9 cellular contexts compared by ENCODE assay signal in genomic region chr10:30813872-30814471, GRCh38.
DNase-seq lines count a peak whose midpoint lies in the region; ATAC-seq and TF ChIP-seq lines count a peak whose summit lies in the region.
"Had no signal": no experiment of that assay in that cellular context is flagged by ENCODE, and none has a peak within 500 bp of the region (broad histone marks: within the 10 kb centered on the region; RNA-seq: fewer than 3 reads in every experiment).

No MANE protein-coding gene starts in this region.

- 47% methylated on average over 1 of the region's 1 CpG for whole genome bisulfite sequencing in smooth muscle cell (ENCODE audit: low lambda C conversion rate)

- no peaks in the 10 kb centered on the region for H4K20me1 ChIP-seq in MM.1S (ENCODE audit: insufficient read depth, low read length)
- no peaks in the 10 kb centered on the region for H4K20me1 ChIP-seq in smooth muscle cell (ENCODE audit: low read depth)

- H3K27ac ChIP-seq in MM.1S (ENCODE audit: low read length), result peak overlapping the region; percentile 27; the same call in 1 of the 2 replicates
- peak overlapping the region; percentile 75 for H3K27ac ChIP-seq in smooth muscle cell (ENCODE audit: low read depth)
- H3K27ac ChIP-seq: neutrophil had no signal

- TF ChIP-seq CTCF in MM.1S (IDR thresholded peaks at IDR 0.05; ENCODE audit: low read length) (no peak), smooth muscle cell (IDR thresholded peaks at IDR 0.05; ENCODE audit: borderline replicate concordance, insufficient read depth, poor library complexity, severe bottlenecking) (no peak)

- no peak overlapping the region for H2AFZ ChIP-seq in MM.1S (ENCODE audit: low read length)
- no peak overlapping the region for H2AFZ ChIP-seq in smooth muscle cell (ENCODE audit: low read depth)

- H3F3A ChIP-seq in MM.1S (ENCODE audit: insufficient read depth, low read length) (peaks cover 10% of the 10 kb centered on the region; the same call in 1 of the 2 replicates), smooth muscle cell (ENCODE audit: low read depth) (peaks cover 11% of the 10 kb centered on the region)

- H3K4me1 ChIP-seq in MM.1S (ENCODE audit: low read length) (peaks cover 27% of the 10 kb centered on the region), smooth muscle cell (ENCODE audit: low read depth) (peaks cover 6% of the 10 kb centered on the region)

- H3K4me3 ChIP-seq in MM.1S (ENCODE audit: low read length), result no peak overlapping the region
- no peak overlapping the region for H3K4me3 ChIP-seq in smooth muscle cell

- H3K36me3 ChIP-seq in MM.1S (replicated peaks; ENCODE audit: insufficient read depth, low read length), result no peaks in the 10 kb centered on the region
- no peaks in the 10 kb centered on the region for H3K36me3 ChIP-seq in smooth muscle cell (ENCODE audit: low read depth)
- H3K36me3 ChIP-seq: neutrophil had no signal

- DNase-seq in NCI-H1105 treated with DMSO at 0.1 percent for 48 hours (lab: John Stamatoyannopoulos, UW), result peak; percentile 20
- no peak for DNase-seq in NCI-H1105 (lab: John Stamatoyannopoulos, UW)
- DNase-seq in MM.1S, result peak; percentile 89
- peak; percentile 78 for DNase-seq in dermis blood vessel endothelial cell
- no peak for DNase-seq in smooth muscle cell (lab: John Stamatoyannopoulos, UW; ENCODE audit: unreplicated experiment)
- no peak for DNase-seq in cerebellar nuclear complex (lab: John Stamatoyannopoulos, UW)
- DNase-seq in hypothalamus (lab: John Stamatoyannopoulos, UW), result no peak

- no peak for ATAC-seq in GM19324 (IDR thresholded peaks at IDR 0.05; ENCODE audit: low FRiP score, unreplicated experiment)

- H3K4me2 ChIP-seq in MM.1S (ENCODE audit: low read depth, low read length) (peak overlapping the region; percentile 30; the same call in 1 of the 2 replicates), smooth muscle cell (peak overlapping the region; percentile 2)

- no peaks in the 10 kb centered on the region for H3K79me2 ChIP-seq in MM.1S (ENCODE audit: low read length)
- H3K79me2 ChIP-seq in smooth muscle cell (ENCODE audit: low read depth), result no peaks in the 10 kb centered on the region

- no peaks in the 10 kb centered on the region for H3K9me3 ChIP-seq in MM.1S (replicated peaks; ENCODE audit: insufficient read depth, low read length)
- H3K9me3 ChIP-seq in smooth muscle cell (replicated peaks; ENCODE audit: low read depth), result no peaks in the 10 kb centered on the region
- H3K9me3 ChIP-seq: neutrophil had no signal

- H3K9me2 ChIP-seq in MM.1S (replicated peaks; ENCODE audit: insufficient read depth, low read length), result no peaks in the 10 kb centered on the region

- no peaks in the 10 kb centered on the region for H3K27me3 ChIP-seq in MM.1S (replicated peaks; ENCODE audit: insufficient read depth, low read length)
- H3K27me3 ChIP-seq in smooth muscle cell (ENCODE audit: low read depth), result no peaks in the 10 kb centered on the region
- H3K27me3 ChIP-seq: neutrophil had no signal

- H3K9ac ChIP-seq in MM.1S (ENCODE audit: low read length) (no peak overlapping the region), smooth muscle cell (ENCODE audit: low read depth) (no peak overlapping the region)

Comparison
In these comparisons a context has a peak if more than half of its experiments do, and no peak if none do; other contexts are left out.
1. DNase-seq: peak in NCI-H1105 treated with DMSO at 0.1 percent for 48 hours (single experiment), MM.1S (single experiment) and dermis blood vessel endothelial cell (single experiment); none in NCI-H1105 (single experiment), smooth muscle cell (single experiment), cerebellar nuclear complex (0 of 2) and hypothalamus (0 of 51).